In genomic region chr11:64230985-64231365, GRCh38 we compare ENCODE assay signal across 8 cellular contexts. TPM values are rescaled to one million over a fixed set of nuclear protein-coding genes. Genes with fewer than 3 reads are reported as not detected.
A peak's percentile ranks its signal among the peaks of the same experiment; 100 is the strongest.
DNase-seq lines count a peak whose midpoint lies in the region; ATAC-seq and TF ChIP-seq lines count a peak whose summit lies in the region.

No MANE protein-coding gene starts in this region.

- H3K9me3 ChIP-seq in CD8-positive, alpha-beta memory T cell (ENCODE audit: low read length) = no peaks in the 10 kb centered on the region
- no peaks in the 10 kb centered on the region for H3K9me3 ChIP-seq in neural progenitor cell (ENCODE audit: low read depth)

- no peaks in the 10 kb centered on the region for H3K36me3 ChIP-seq in CD8-positive, alpha-beta memory T cell (ENCODE audit: insufficient read depth, low read length)
- H3K36me3 ChIP-seq in neural progenitor cell = no peaks in the 10 kb centered on the region

- TF ChIP-seq CTCF in NB4 (IDR thresholded peaks at IDR 0.05; ENCODE audit: low read depth, low read length) = no peak
- no peak for TF ChIP-seq CTCF in coronary artery (IDR thresholded peaks at IDR 0.05)
- TF ChIP-seq CTCF in neural progenitor cell (IDR thresholded peaks at IDR 0.05) = no peak

- CTCF ChIA-PET in CD8-positive, alpha-beta memory T cell (lab: Charles Lee) = interaction anchor here (0.9 to 1.6 kb wide), 3 partner anchors 23 to 74 kb away, joined by 3 to 7 read pairs (median 4); no protein-coding TSS in a partner anchor

- peak overlapping the region; percentile 95 for H3K4me2 ChIP-seq in neural progenitor cell

- peaks cover 3% of the 10 kb centered on the region for H4K20me1 ChIP-seq in neural progenitor cell (ENCODE audit: low read depth)

- peaks cover 39 to 67% (median 60%) of the 10 kb centered on the region in 3 donors for H3K4me1 Mint-ChIP-seq in CD8-positive, alpha-beta memory T cell
- peaks cover 32% of the 10 kb centered on the region for H3K4me1 Mint-ChIP-seq in neural progenitor cell

- POLR2A ChIA-PET in CD8-positive, alpha-beta memory T cell (lab: Charles Lee) = interaction anchor here (0.8 to 2.1 kb wide), 4 partner anchors 10 to 26 kb away, joined by 3 to 5 read pairs (median 4); partner anchors contain the start of genes FERMT3 and FKBP2

- H3K36me3 Mint-ChIP-seq in CD8-positive, alpha-beta memory T cell = peaks cover 0 to 13% (median 0%) of the 10 kb centered on the region in 3 donors
- no peaks in the 10 kb centered on the region for H3K36me3 Mint-ChIP-seq in neural progenitor cell

- no peaks in the 10 kb centered on the region for H3K79me2 ChIP-seq in neural progenitor cell (ENCODE audit: low read depth)

- peaks cover 58% of the 10 kb centered on the region for H3K4me1 ChIP-seq in CD8-positive, alpha-beta memory T cell (ENCODE audit: insufficient read depth, low read length)
- peaks cover 16% of the 10 kb centered on the region for H3K4me1 ChIP-seq in neural progenitor cell

- H3K4me3 Mint-ChIP-seq in CD8-positive, alpha-beta memory T cell = peak overlapping the region; percentile 85 to 97 (median 88)
- H3K4me3 Mint-ChIP-seq in neural progenitor cell = peak overlapping the region; percentile 92

- DNase-seq in CD8-positive, alpha-beta memory T cell = no peak
- DNase-seq in NB4 (ENCODE audit: low read depth) (peak; percentile 78), coronary artery (ENCODE audit: low spot score) (no peak), neural progenitor cell (ENCODE audit: low spot score) (no peak), DMS79 treated with DMSO at 0.1 percent for 48 hours (lab: John Stamatoyannopoulos, UW) (no peak), RKO (ENCODE audit: low spot score) (no peak), left lobe of liver (ENCODE audit: low spot score) (no peak)

- H3K4me3 ChIP-seq in CD8-positive, alpha-beta memory T cell (ENCODE audit: low read length) = peak overlapping the region; percentile 70
- peak overlapping the region; percentile 70 for H3K4me3 ChIP-seq in NB4 (ENCODE audit: low read depth, low read length)
- peak overlapping the region; percentile 75 for H3K4me3 ChIP-seq in coronary artery
- peak overlapping the region; percentile 67 for H3K4me3 ChIP-seq in neural progenitor cell

- H3F3A ChIP-seq in neural progenitor cell (ENCODE audit: low read depth) = peaks cover 43% of the 10 kb centered on the region

- H3K27ac Mint-ChIP-seq in CD8-positive, alpha-beta memory T cell = peak overlapping the region; percentile 89 to 96 (median 93)
- H3K27ac Mint-ChIP-seq in neural progenitor cell = peak overlapping the region; percentile 90

- H2AFZ ChIP-seq in neural progenitor cell (replicated peaks) = peak overlapping the region; percentile 29

- peak; percentile 2 for TF ChIP-seq POLR2A in NB4 (IDR thresholded peaks at IDR 0.05; ENCODE audit: extremely low read depth, insufficient read length)

- no peak overlapping the region for H3K9ac ChIP-seq in neural progenitor cell

- H3K9me3 Mint-ChIP-seq in CD8-positive, alpha-beta memory T cell = no peaks in the 10 kb centered on the region
- H3K9me3 Mint-ChIP-seq in neural progenitor cell = no peaks in the 10 kb centered on the region

- H3K27ac ChIP-seq in CD8-positive, alpha-beta memory T cell (ENCODE audit: low read depth, low read length) = peak overlapping the region; percentile 83
- H3K27ac ChIP-seq in coronary artery (peak overlapping the region; percentile 93 to 95), neural progenitor cell (no peak overlapping the region)

- peaks cover 0 to 2% of the 10 kb centered on the region in 2 donors for H3K27me3 Mint-ChIP-seq in CD8-positive, alpha-beta memory T cell
- H3K27me3 Mint-ChIP-seq in neural progenitor cell (ENCODE audit: insufficient read depth, low read depth) = peaks cover 14% of the 10 kb centered on the region

- ATAC-seq in left lobe of liver (no peak), GM21619 (IDR thresholded peaks at IDR 0.05; ENCODE audit: unreplicated experiment) (no peak)

- H3K27me3 ChIP-seq in CD8-positive, alpha-beta memory T cell (ENCODE audit: insufficient read depth, low read length, poor library complexity, severe bottlenecking) = no peaks in the 10 kb centered on the region
- H3K27me3 ChIP-seq in neural progenitor cell = peaks cover 47% of the 10 kb centered on the region

RNA-seq across cellular contexts. Expression of gene DNAJC4, which starts 0.6 kb away (rescaled TPM):
- 10 to 100 TPM; 25.5 to 26.4 TPM for total RNA-seq in CD8-positive, alpha-beta memory T cell
- polyA plus RNA-seq in CD8-positive, alpha-beta memory T cell = 28.7 TPM
- total RNA-seq in neural progenitor cell (ENCODE audit: low replicate concordance) (3.9 and 18.1 TPM in 2 replicates), left lobe of liver (28.2 TPM)

RNA-seq across cellular contexts. Expression of gene VEGFB, which starts 3.4 kb away (rescaled TPM):
- 10 to 100 TPM; 71.9 to 77.0 TPM for total RNA-seq in CD8-positive, alpha-beta memory T cell
- polyA plus RNA-seq in CD8-positive, alpha-beta memory T cell = 19.0 TPM
- 2.3 and 6.8 TPM in 2 replicates for total RNA-seq in neural progenitor cell (ENCODE audit: low replicate concordance)
- 20.8 TPM for total RNA-seq in left lobe of liver

RNA-seq across cellular contexts. Expression of gene NUDT22, which starts 4.9 kb away (rescaled TPM):
- 10 to 100 TPM; 75.3 to 78.6 TPM for total RNA-seq in CD8-positive, alpha-beta memory T cell
- 51.6 TPM for polyA plus RNA-seq in CD8-positive, alpha-beta memory T cell
- total RNA-seq in neural progenitor cell (ENCODE audit: low replicate concordance) = 23.5 and 28.8 TPM in 2 replicates
- total RNA-seq in left lobe of liver = 52.5 TPM

RNA-seq across cellular contexts. Expression of gene TRPT1, which starts 5.0 kb away (rescaled TPM):
- total RNA-seq in CD8-positive, alpha-beta memory T cell = 10 to 100 TPM; 28.3 to 31.5 TPM
- 47.6 TPM for polyA plus RNA-seq in CD8-positive, alpha-beta memory T cell
- total RNA-seq in neural progenitor cell (ENCODE audit: low replicate concordance) (17.5 and 63.4 TPM in 2 replicates), left lobe of liver (22.2 TPM)

RNA-seq across cellular contexts. Expression of gene FKBP2, which starts 9.9 kb away (rescaled TPM):
- 10 to 100 TPM; 27.9 to 28.4 TPM for total RNA-seq in CD8-positive, alpha-beta memory T cell
- polyA plus RNA-seq in CD8-positive, alpha-beta memory T cell = 124 TPM
- 5.3 and 25.1 TPM in 2 replicates for total RNA-seq in neural progenitor cell (ENCODE audit: low replicate concordance)
- 82.6 TPM for total RNA-seq in left lobe of liver
